8 cellular contexts compared by ENCODE assay signal in the genomic region with DNA sequence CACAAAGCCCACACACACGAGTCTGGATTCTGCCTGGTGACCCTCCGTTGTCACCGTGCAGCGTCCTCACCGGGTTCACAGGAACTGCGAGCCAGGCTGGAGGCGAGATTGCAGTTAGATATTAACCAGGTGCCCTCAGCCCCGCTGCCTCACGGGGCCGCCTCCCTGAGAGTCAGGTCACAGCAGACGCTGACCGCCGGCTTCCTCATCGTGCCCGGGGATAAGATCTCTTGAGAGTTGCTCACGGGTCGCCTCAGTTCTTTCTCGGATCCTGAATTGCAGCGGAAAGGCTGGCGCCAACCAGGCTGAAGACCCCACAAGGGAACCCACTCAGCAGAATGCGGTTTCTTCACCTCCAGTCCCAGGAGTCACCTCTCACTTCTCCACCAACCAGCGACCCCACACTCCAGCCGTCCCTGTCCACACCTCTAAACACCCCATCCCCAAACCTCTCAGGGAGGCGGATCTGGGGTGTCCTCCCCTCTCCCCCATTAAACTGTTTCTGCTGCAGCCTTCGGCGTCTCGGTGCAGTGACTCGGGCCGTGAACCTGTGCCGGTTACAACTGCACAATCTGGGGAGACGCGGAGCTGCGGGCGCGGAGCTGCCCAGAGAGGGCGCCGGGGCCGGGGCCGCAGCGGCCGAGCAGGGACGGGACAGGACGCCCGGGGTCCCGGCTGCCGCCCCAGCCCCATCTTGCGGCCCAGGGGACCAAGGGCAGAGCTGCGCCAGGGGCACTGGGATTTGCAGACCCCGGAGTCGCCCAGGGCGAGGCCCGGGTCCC. TPM values are rescaled to one million over a fixed set of nuclear protein-coding genes. Genes with fewer than 3 reads are reported as not detected.
DNase-seq lines count a peak whose midpoint lies in the region; ATAC-seq and TF ChIP-seq lines count a peak whose summit lies in the region.

No MANE protein-coding gene starts in this region.

- ATAC-seq in HG03135 (IDR thresholded peaks at IDR 0.05; ENCODE audit: unreplicated experiment) (peak; percentile 40), left ventricle myocardium superior (peak; percentile 67)
- peak; percentile 21 for ATAC-seq in activated naive CD8-positive, alpha-beta T cell treated with anti-CD3 and anti-CD28 coated beads, Interleukin-2, amount 50 U/mL, for 24 hours

- peak overlapping the region; percentile 94 for H3K9ac ChIP-seq in rectal smooth muscle tissue (ENCODE audit: low read length)

- DNase-seq in BJ (ENCODE audit: low read depth) (no peak), SJCRH30 (peak; percentile 44 to 61), left ventricle myocardium superior (peak; percentile 62), GM19240 (ENCODE audit: insufficient read length, low spot score) (no peak)
- peak; percentile 39 for DNase-seq in activated naive CD8-positive, alpha-beta T cell treated with anti-CD3 and anti-CD28 coated beads, Interleukin-2, amount 50 U/mL, for 24 hours

- in situ Hi-C loops in GM18951 (cut with MboI; ENCODE audit: low sequenced_read_pairs, unreplicated experiment), result no loop called here

- peaks cover 27% of the 10 kb centered on the region for H3K4me1 Mint-ChIP-seq in activated naive CD8-positive, alpha-beta T cell treated with anti-CD3 and anti-CD28 coated beads, Interleukin-2, amount 50 U/mL, for 24 hours

- intact Hi-C loops in left ventricle myocardium superior (cut with micrococcal nuclease), result no loop called here

- no peaks in the 10 kb centered on the region for H3K36me3 ChIP-seq in BJ (ENCODE audit: control insufficient read depth, insufficient read depth, low read length)
- 0 out of 2 replicates have a peak, but pooled peaks cover 3% of the 10 kb centered on the region for H3K36me3 ChIP-seq in SJCRH30
- H3K36me3 ChIP-seq in rectal smooth muscle tissue (ENCODE audit: control insufficient read depth, insufficient read depth, low read length), result no peaks in the 10 kb centered on the region

- H3K27me3 ChIP-seq in BJ (ENCODE audit: control insufficient read depth, insufficient read depth, low read length), result no peaks in the 10 kb centered on the region
- no peaks in the 10 kb centered on the region for H3K27me3 ChIP-seq in SJCRH30
- H3K27me3 ChIP-seq in rectal smooth muscle tissue (ENCODE audit: control insufficient read depth, insufficient read depth, low read length), result no peaks in the 10 kb centered on the region

- POLR2A ChIA-PET in BJ (lab: Charles Lee), result no interaction called here

- peak overlapping the region; percentile 98 for H3K4me3 Mint-ChIP-seq in activated naive CD8-positive, alpha-beta T cell treated with anti-CD3 and anti-CD28 coated beads, Interleukin-2, amount 50 U/mL, for 24 hours

- no peaks in the 10 kb centered on the region for H3K9me3 ChIP-seq in SJCRH30 (replicated peaks)

- H3K27ac ChIP-seq in SJCRH30 (peak overlapping the region; percentile 38), rectal smooth muscle tissue (ENCODE audit: low read depth, low read length) (peak overlapping the region; percentile 81)

- H3K27me3 Mint-ChIP-seq in activated naive CD8-positive, alpha-beta T cell treated with anti-CD3 and anti-CD28 coated beads, Interleukin-2, amount 50 U/mL, for 24 hours, result no peaks in the 10 kb centered on the region

- peak; percentile 56 for TF ChIP-seq POLR2A in GM18951 (IDR thresholded peaks at IDR 0.05; ENCODE audit: extremely low read depth, insufficient read depth, insufficient read length)

- H3K4me1 ChIP-seq in SJCRH30 (no peaks in the 10 kb centered on the region), rectal smooth muscle tissue (ENCODE audit: control insufficient read depth, insufficient read depth, low read length) (peaks cover 6% of the 10 kb centered on the region)

- CTCF ChIA-PET in BJ (lab: Yijun Ruan, JAX), result interaction anchor here (0.6 to 2.6 kb wide), 3 partner anchors 28 to 39 kb away, joined by 3 to 12 read pairs (median 8); no protein-coding TSS in a partner anchor

- TF ChIP-seq CTCF in BJ (IDR thresholded peaks at IDR 0.05; ENCODE audit: insufficient read depth, low read depth, low read length), result 0 out of 2 replicates have a peak, but pooled peaks have one; percentile 3

- peak overlapping the region; percentile 58 for H3K4me3 ChIP-seq in BJ (ENCODE audit: low read depth, low read length)
- peak overlapping the region; percentile 92 for H3K4me3 ChIP-seq in SJCRH30
- peak overlapping the region; percentile 96 for H3K4me3 ChIP-seq in rectal smooth muscle tissue (ENCODE audit: low read length)

- no peaks in the 10 kb centered on the region for H3K9me3 Mint-ChIP-seq in activated naive CD8-positive, alpha-beta T cell treated with anti-CD3 and anti-CD28 coated beads, Interleukin-2, amount 50 U/mL, for 24 hours

- H3K36me3 Mint-ChIP-seq in activated naive CD8-positive, alpha-beta T cell treated with anti-CD3 and anti-CD28 coated beads, Interleukin-2, amount 50 U/mL, for 24 hours (ENCODE audit: low read depth), result peaks cover 3% of the 10 kb centered on the region

- peak overlapping the region; percentile 92 for H3K27ac Mint-ChIP-seq in activated naive CD8-positive, alpha-beta T cell treated with anti-CD3 and anti-CD28 coated beads, Interleukin-2, amount 50 U/mL, for 24 hours

RNA-seq across cellular contexts. Expression of a gene that starts 0.6 kb away (rescaled TPM):
- 1.9 and 2.9 TPM in 2 replicates for polyA plus RNA-seq in BJ (2011; rRNA removed)
- polyA minus RNA-seq in BJ (2011; rRNA and poly(A)+ RNA removed), result 3.0 and 3.7 TPM in 2 replicates
- total RNA-seq in SJCRH30 (2014; rRNA removed; shearing (Covaris generic)), result 8.7 and 10.5 TPM in 2 replicates
- total RNA-seq in left ventricle myocardium superior, result 3.1 TPM

RNA-seq across cellular contexts. Expression of a gene that starts 28.6 kb away (rescaled TPM):
- polyA plus RNA-seq in BJ (2011; rRNA removed), result 3.4 and 5.4 TPM in 2 replicates
- polyA minus RNA-seq in BJ (2011; rRNA and poly(A)+ RNA removed), result 3.4 and 4.5 TPM in 2 replicates
- 6.0 and 6.2 TPM in 2 replicates for total RNA-seq in SJCRH30 (2014; rRNA removed; shearing (Covaris generic))
- total RNA-seq in left ventricle myocardium superior, result 4.5 TPM

Comparison
In these comparisons a context has a peak if more than half of its experiments do, and no peak if none do; other contexts are left out.
1. DNase-seq: peak in SJCRH30 (2 of 2), activated naive CD8-positive, alpha-beta T cell treated with anti-CD3 and anti-CD28 coated beads, Interleukin-2, amount 50 U/mL, for 24 hours (single experiment) and left ventricle myocardium superior (single experiment); none in BJ (single experiment) and GM19240 (single experiment).
2. Peak in every context shown above with its lines, with median percentiles within 50 percentile points of each other: H3K4me3 ChIP-seq and ATAC-seq.